In the genomic region with DNA sequence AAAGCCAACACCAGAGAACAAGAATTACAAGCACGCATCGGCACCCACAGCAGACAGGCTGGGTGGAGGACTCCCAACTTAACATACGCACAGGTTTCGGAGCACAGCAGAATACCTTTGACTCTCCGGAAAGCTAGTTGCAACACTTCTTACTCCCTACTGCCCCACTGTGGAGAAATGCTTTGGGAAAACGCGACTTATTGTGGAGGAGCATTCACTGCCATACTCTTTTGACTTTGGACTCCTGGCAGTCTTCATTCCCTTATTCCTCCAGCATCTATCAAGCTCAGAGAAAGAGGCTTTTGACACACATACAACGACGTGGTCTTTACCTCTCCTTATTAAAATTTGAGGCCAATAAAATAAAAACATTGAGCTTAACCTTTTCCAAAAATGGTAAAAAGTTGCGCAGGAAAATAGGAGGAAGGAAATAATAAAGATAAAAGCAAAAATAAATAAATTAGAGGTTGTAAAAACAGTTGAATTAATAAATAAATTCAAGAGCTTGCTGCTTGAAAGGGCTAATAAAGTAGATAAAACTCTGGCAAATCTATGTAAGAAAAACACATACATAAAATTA, we compare ENCODE assay signal across 7 cellular contexts. TPM values are rescaled to one million over a fixed set of nuclear protein-coding genes. Genes with fewer than 3 reads are reported as not detected.
DNase-seq lines count a peak whose midpoint lies in the region; ATAC-seq and TF ChIP-seq lines count a peak whose summit lies in the region.

No MANE protein-coding gene starts in this region.

- no peak overlapping the region for H3K4me2 ChIP-seq in osteoblast (ENCODE audit: insufficient read depth, low read length)

- no peaks in the 10 kb centered on the region for H4K20me1 ChIP-seq in osteoblast (ENCODE audit: insufficient read depth, low read length)

- peak overlapping the region; percentile 3 for H2AFZ ChIP-seq in osteoblast (ENCODE audit: low read length)

- no peaks in the 10 kb centered on the region for H3K36me3 ChIP-seq in osteoblast (ENCODE audit: insufficient read depth, low read length)

- H3K4me1 ChIP-seq in osteoblast (ENCODE audit: insufficient read depth, low read length), result no peaks in the 10 kb centered on the region

- no peaks in the 10 kb centered on the region for H3K9me3 ChIP-seq in osteoblast (ENCODE audit: low read depth, low read length)

- ATAC-seq in GM18873 (IDR thresholded peaks at IDR 0.05; ENCODE audit: low FRiP score, unreplicated experiment), result no peak
- no peak for ATAC-seq in HG03175 (IDR thresholded peaks at IDR 0.05; ENCODE audit: unreplicated experiment)

- H3K79me2 ChIP-seq in osteoblast (ENCODE audit: insufficient read depth, low read length), result no peaks in the 10 kb centered on the region

- TF ChIP-seq CTCF in foreskin fibroblast (IDR thresholded peaks at IDR 0.05; ENCODE audit: low read depth, low read length), result peak; percentile 28
- TF ChIP-seq CTCF in osteoblast (IDR thresholded peaks at IDR 0.05; ENCODE audit: extremely low read depth, low read depth, low read length), result peak; percentile 38

- H3K4me3 ChIP-seq in foreskin fibroblast (ENCODE audit: low read depth in 1 of 2, low read length in 2 of 2), result peak overlapping the region in 1 of 2 donors; percentile 36
- H3K4me3 ChIP-seq in osteoblast (ENCODE audit: insufficient read depth, low read length), result no peak overlapping the region

- H3K27ac ChIP-seq in osteoblast (ENCODE audit: low read depth, low read length), result no peak overlapping the region

- peak; percentile 3 for DNase-seq in GDM1 (lab: John Stamatoyannopoulos, UW)
- DNase-seq in HuH-7 (ENCODE audit: low spot score), result peak; percentile 36
- peak; percentile 29 for DNase-seq in activated T-cell treated with anti-CD3 and anti-CD28 coated beads for 4 hours
- peak in 1 of 2 donors; percentile 45 for DNase-seq in foreskin fibroblast
- peak; percentile 25 for DNase-seq in osteoblast (ENCODE audit: insufficient read length, low spot score, missing footprints)

- H3K27me3 ChIP-seq in osteoblast (ENCODE audit: insufficient read depth, low read length), result no peaks in the 10 kb centered on the region

RNA-seq across cellular contexts. Expression of gene GPC3, which starts 41.4 kb away (rescaled TPM):
- total RNA-seq in osteoblast, result not detected in 2 replicates
